27 cellular contexts compared by ENCODE assay signal in genomic region chr2:3233877-3234276, GRCh38.
"Had no signal": no experiment of that assay in that cellular context is flagged by ENCODE, and none has a peak within 500 bp of the region (broad histone marks: within the 10 kb centered on the region; RNA-seq: fewer than 3 reads in every experiment).

No MANE protein-coding gene starts in this region.

- DNase-seq: activated CD4-positive, alpha-beta T cell treated with anti-CD3 and anti-CD28 coated beads for 1 hour; activated CD4-positive, alpha-beta T cell treated with anti-CD3 and anti-CD28 coated beads, Interleukin-2, amount 10 ng/mL, durations not matched to agents 7 days and 5 days; activated CD8-positive, alpha-beta T cell treated with anti-CD3 and anti-CD28 coated beads, Interleukin-2, amount 10 ng/mL, durations not matched to agents 7 days and 5 days; activated gamma-delta T cell; activated naive CD4-positive, alpha-beta T cell treated with anti-CD3 and anti-CD28 coated beads, Interleukin-2, amount 10 ng/mL, durations not matched to agents 7 days and 5 days; activated naive CD8-positive, alpha-beta T cell treated with anti-CD3 and anti-CD28 coated beads, Interleukin-2, amount 10 ng/mL, durations not matched to agents 7 days and 5 days; brain microvascular endothelial cell; dorsolateral prefrontal cortex; effector memory CD4-positive, alpha-beta T cell; erythroblast; head of caudate nucleus; hypothalamus; left lung; mesendoderm; ovary; psoas muscle; stimulated activated CD4-positive, alpha-beta T cell treated with anti-CD3 and anti-CD28 coated beads, Interleukin-15, amount 100 ng/mL, for 24 hours; stimulated activated CD4-positive, alpha-beta T cell treated with anti-CD3 and anti-CD28 coated beads, Interleukin-2, amount 100 ng/mL, for 24 hours; stimulated activated naive B cell treated with anti-CD40 and anti-IgM and Interleukin-4, amounts not matched to agents 10 μg/mL and 1 μg/mL and 100 μg/mL, for 72 hours; T-helper 2 cell had no signal

- H3K9me3 ChIP-seq: neutrophil, ovary, psoas muscle had no signal

- H3K36me3 ChIP-seq: brain microvascular endothelial cell, neutrophil, ovary had no signal

- H3K4me1 ChIP-seq: left lung, psoas muscle, tibial nerve had no signal

- H3K4me3 Mint-ChIP-seq: activated CD4-positive, alpha-beta T cell treated with anti-CD3 and anti-CD28 coated beads, Interleukin-2, amount 10 ng/mL, durations not matched to agents 7 days and 5 days; activated CD8-positive, alpha-beta T cell treated with anti-CD3 and anti-CD28 coated beads, Interleukin-2, amount 10 ng/mL, durations not matched to agents 7 days and 5 days; activated naive CD4-positive, alpha-beta T cell treated with anti-CD3 and anti-CD28 coated beads, Interleukin-2, amount 10 ng/mL, durations not matched to agents 7 days and 5 days; activated naive CD8-positive, alpha-beta T cell treated with anti-CD3 and anti-CD28 coated beads, Interleukin-2, amount 10 ng/mL, durations not matched to agents 7 days and 5 days; activated T-helper 1 cell treated with anti-CD3 and anti-CD28 coated beads, Interleukin-12 subunit alpha, Interleukin-12 subunit beta, Interleukin-2, Interleukin-4 antibody, amounts not matched to agents 30 ng/mL and 10 ng/mL and 1 ng/mL, durations not matched to agents 14 hours and 24 hours and 36 hours; nephron; stimulated activated naive B cell treated with anti-CD40 and anti-IgM and Interleukin-4, amounts not matched to agents 10 μg/mL and 1 μg/mL and 100 μg/mL, for 72 hours; WTC11 had no signal

- H3K27ac ChIP-seq: brain microvascular endothelial cell, coronary artery, dorsolateral prefrontal cortex, left lung, neutrophil, ovary, psoas muscle, tibial nerve had no signal

- H3K4me1 Mint-ChIP-seq: nephron, WTC11 had no signal

- ATAC-seq: activated CD8-positive, alpha-beta T cell treated with anti-CD3 and anti-CD28 coated beads, Interleukin-2, amount 10 ng/mL, durations not matched to agents 7 days and 5 days; left lung; psoas muscle; stimulated activated naive B cell treated with anti-CD40 and anti-IgM and Interleukin-4, amounts not matched to agents 10 μg/mL and 1 μg/mL and 100 μg/mL, for 72 hours; WTC11 had no signal

- H3K27me3 Mint-ChIP-seq: activated CD4-positive, alpha-beta T cell treated with anti-CD3 and anti-CD28 coated beads, Interleukin-2, amount 10 ng/mL, durations not matched to agents 7 days and 5 days; activated naive CD4-positive, alpha-beta T cell treated with anti-CD3 and anti-CD28 coated beads, Interleukin-2, amount 10 ng/mL, durations not matched to agents 7 days and 5 days; activated naive CD8-positive, alpha-beta T cell treated with anti-CD3 and anti-CD28 coated beads, Interleukin-2, amount 10 ng/mL, durations not matched to agents 7 days and 5 days; stimulated activated naive B cell treated with anti-CD40 and anti-IgM and Interleukin-4, amounts not matched to agents 10 μg/mL and 1 μg/mL and 100 μg/mL, for 72 hours had no signal

- H3K27ac Mint-ChIP-seq: activated CD4-positive, alpha-beta T cell treated with anti-CD3 and anti-CD28 coated beads, Interleukin-2, amount 10 ng/mL, durations not matched to agents 7 days and 5 days; activated CD8-positive, alpha-beta T cell treated with anti-CD3 and anti-CD28 coated beads, Interleukin-2, amount 10 ng/mL, durations not matched to agents 7 days and 5 days; activated naive CD4-positive, alpha-beta T cell treated with anti-CD3 and anti-CD28 coated beads, Interleukin-2, amount 10 ng/mL, durations not matched to agents 7 days and 5 days; activated naive CD8-positive, alpha-beta T cell treated with anti-CD3 and anti-CD28 coated beads, Interleukin-2, amount 10 ng/mL, durations not matched to agents 7 days and 5 days; nephron; stimulated activated naive B cell treated with anti-CD40 and anti-IgM and Interleukin-4, amounts not matched to agents 10 μg/mL and 1 μg/mL and 100 μg/mL, for 72 hours had no signal

- H3K27me3 ChIP-seq: brain microvascular endothelial cell, dorsolateral prefrontal cortex, left lung, ovary, tibial nerve had no signal

- H3K4me3 ChIP-seq: coronary artery, dorsolateral prefrontal cortex, left lung, lung, ovary, psoas muscle, tibial nerve had no signal
